14 cellular contexts compared by ENCODE assay signal in the genomic region with DNA sequence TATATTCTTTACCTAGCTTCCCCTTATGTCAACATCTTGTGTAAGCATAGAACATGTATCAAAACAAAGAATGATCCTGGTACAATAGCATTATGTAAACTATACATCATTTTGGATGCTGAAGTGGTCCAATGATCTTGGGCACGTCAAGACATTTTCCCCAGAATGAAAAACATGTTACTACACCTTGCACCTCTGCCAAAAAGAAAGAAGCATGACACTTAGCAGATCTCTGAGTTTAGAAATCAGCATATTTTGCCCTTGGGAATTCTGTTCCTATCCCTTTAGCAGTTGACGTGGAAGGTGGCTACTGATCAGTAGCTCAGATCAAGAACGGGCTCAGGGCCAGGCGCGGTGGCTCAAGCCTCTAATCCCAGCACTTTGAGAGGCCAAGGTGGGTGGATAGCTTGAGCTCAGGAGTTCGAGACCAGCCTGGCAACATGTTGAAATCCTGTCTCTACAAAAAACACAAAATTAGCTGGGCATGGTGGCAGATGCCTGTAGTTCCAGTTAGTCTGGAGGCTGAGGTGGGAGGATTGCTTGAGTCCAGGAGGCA.
"Had no signal": no experiment of that assay in that cellular context is flagged by ENCODE, and none has a peak within 500 bp of the region (broad histone marks: within the 10 kb centered on the region; RNA-seq: fewer than 3 reads in every experiment).

No MANE protein-coding gene starts in this region.

- H3K27me3 Mint-ChIP-seq: activated CD4-positive, alpha-beta memory T cell treated with anti-CD3 and anti-CD28 coated beads, Interleukin-2, amount 10 ng/mL, durations not matched to agents 7 days and 5 days; dendritic cell treated with granulocyte-macrophage colony-stimulating factor and Interleukin-4, amounts not matched to agents 40 ng/mL and 50 ng/mL, for 4 days; naive thymus-derived CD8-positive, alpha-beta T cell; T-cell had no signal

- H3K9me3 ChIP-seq: adrenal gland, mucosa of descending colon, ovary, transverse colon had no signal

- H3K9me3 Mint-ChIP-seq: activated CD4-positive, alpha-beta memory T cell treated with anti-CD3 and anti-CD28 coated beads, Interleukin-2, amount 10 ng/mL, durations not matched to agents 7 days and 5 days; activated T-helper 1 cell treated with anti-CD3 and anti-CD28 coated beads, Interleukin-12 subunit alpha, Interleukin-12 subunit beta, Interleukin-2, Interleukin-4 antibody, amounts not matched to agents 30 ng/mL and 10 ng/mL and 1 ng/mL, durations not matched to agents 14 hours and 24 hours and 36 hours; dendritic cell treated with granulocyte-macrophage colony-stimulating factor and Interleukin-4, amounts not matched to agents 40 ng/mL and 50 ng/mL, for 4 days; naive thymus-derived CD8-positive, alpha-beta T cell; T-cell had no signal

- DNase-seq: activated CD4-positive, alpha-beta memory T cell treated with anti-CD3 and anti-CD28 coated beads, Interleukin-2, amount 10 ng/mL, durations not matched to agents 7 days and 5 days; activated naive CD4-positive, alpha-beta T cell treated with Interleukin-2 at 50 U/mL for 16 hours; adrenal gland; left colon; mucosa of descending colon; naive thymus-derived CD8-positive, alpha-beta T cell; ovary; T-cell; transverse colon had no signal

- ATAC-seq: left colon; mucosa of descending colon; naive thymus-derived CD8-positive, alpha-beta T cell; T-cell had no signal

- H3K4me3 Mint-ChIP-seq: dendritic cell treated with granulocyte-macrophage colony-stimulating factor and Interleukin-4, amounts not matched to agents 40 ng/mL and 50 ng/mL, for 4 days had no signal

- H3K27me3 ChIP-seq: adrenal gland, ovary, transverse colon had no signal

- H3K27ac Mint-ChIP-seq: activated CD4-positive, alpha-beta memory T cell treated with anti-CD3 and anti-CD28 coated beads, Interleukin-2, amount 10 ng/mL, durations not matched to agents 7 days and 5 days; dendritic cell treated with granulocyte-macrophage colony-stimulating factor and Interleukin-4, amounts not matched to agents 40 ng/mL and 50 ng/mL, for 4 days had no signal

- H3K27ac ChIP-seq: adrenal gland, ovary, transverse colon, VCaP had no signal

- H3K36me3 ChIP-seq: adrenal gland, ovary, transverse colon had no signal

- H3K4me3 ChIP-seq: adrenal gland, lung, mucosa of descending colon, ovary, skin epidermis, transverse colon had no signal
